Comparison of ENCODE assay signal across 25 cellular contexts in the genomic region with DNA sequence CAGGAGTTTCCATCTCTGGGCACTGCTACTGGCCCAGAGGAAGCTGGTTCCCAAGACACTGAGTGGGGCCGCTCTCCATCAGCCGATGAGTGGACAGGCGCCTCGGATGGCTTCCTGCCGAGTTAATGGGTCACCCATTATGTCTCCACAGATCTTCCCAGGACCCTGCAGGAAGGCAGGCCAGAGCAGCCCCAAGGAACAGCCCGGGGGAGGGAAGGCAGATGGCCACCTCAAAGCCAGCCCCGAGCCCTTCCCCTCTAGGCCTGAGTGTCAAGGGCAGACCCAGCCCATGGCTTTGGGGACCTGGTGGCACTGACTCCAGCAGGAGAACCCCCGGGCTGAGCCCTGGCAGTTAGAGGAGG. TPM values are rescaled to one million over a fixed set of nuclear protein-coding genes. Genes with fewer than 3 reads are reported as not detected.
DNase-seq lines count a peak whose midpoint lies in the region; ATAC-seq, FAIRE-seq and TF ChIP-seq lines count a peak whose summit lies in the region.
"Had no signal": no experiment of that assay in that cellular context is flagged by ENCODE, and none has a peak within 500 bp of the region (broad histone marks: within the 10 kb centered on the region; RNA-seq: fewer than 3 reads in every experiment).

No MANE protein-coding gene starts in this region.

- H2AFZ ChIP-seq in HepG2 (ENCODE audit: low read length) (no peak overlapping the region), smooth muscle cell (ENCODE audit: low read depth) (no peak overlapping the region)

- POLR2A ChIA-PET in HepG2 (lab: Yijun Ruan, JAX) = no interaction called here

- peak overlapping the region; percentile 16; the same call in 1 of the 2 replicates for H3K4me2 ChIP-seq in HepG2 (ENCODE audit: low read depth, low read length)
- H3K4me2 ChIP-seq in smooth muscle cell = peak overlapping the region; percentile 28

- intact Hi-C loops in HepG2 (cut with micrococcal nuclease; ENCODE audit: unreplicated experiment) (no loop called here), right lobe of liver (cut with DNase I) (no loop called here), natural killer cell (cut with micrococcal nuclease) (no loop called here)

- WGBS in HepG2 (ENCODE audit: low lambda C conversion rate) = 16% methylated on average over 3 of the region's 8 CpGs
- WGBS in right lobe of liver (ENCODE audit: insufficient coverage, low coverage, low lambda C conversion rate, missing lambda C conversion rate) = 89% methylated on average over 6 of the region's 8 CpGs
- 80% methylated on average over 8 of the region's 8 CpGs for WGBS in smooth muscle cell (ENCODE audit: low lambda C conversion rate)

- ATAC-seq in HepG2 (no peak; the same call in 1 of the 3 replicates), right lobe of liver (no peak), GM18868 (IDR thresholded peaks at IDR 0.05; ENCODE audit: unreplicated experiment) (no peak), natural killer cell (no peak)
- ATAC-seq: CD8-positive, alpha-beta T cell; natural killer cell treated with Interleukin-12 subunit alpha and Interleukin-12 subunit beta and Interleukin-15 and Interleukin-18, amount 100 ng/mL, for 72 hours had no signal

- no peak for TF ChIP-seq POLR2A in HepG2 (IDR thresholded peaks at IDR 0.05; ENCODE audit: insufficient read depth in 1 of 2, low read depth in 2 of 2, low read length in 2 of 2)
- no peak for TF ChIP-seq POLR2A in right lobe of liver (IDR thresholded peaks at IDR 0.05)

- TF ChIP-seq CTCF in HepG2 (CRISPR knock-in tag; IDR thresholded peaks at IDR 0.05) (no peak), right lobe of liver (IDR thresholded peaks at IDR 0.05) (no peak), smooth muscle cell (IDR thresholded peaks at IDR 0.05; ENCODE audit: borderline replicate concordance, insufficient read depth, poor library complexity, severe bottlenecking) (no peak), natural killer cell (IDR thresholded peaks at IDR 0.05) (no peak)

- no peaks in the 10 kb centered on the region for H4K20me1 ChIP-seq in HepG2 (ENCODE audit: insufficient read depth, low read length)
- peaks cover 12% of the 10 kb centered on the region for H4K20me1 ChIP-seq in smooth muscle cell (ENCODE audit: low read depth)

- no peak overlapping the region for H3K27ac ChIP-seq in HepG2 (ENCODE audit: extremely low read length, insufficient read depth, low read length)
- no peak overlapping the region for H3K27ac ChIP-seq in right lobe of liver
- H3K27ac ChIP-seq in smooth muscle cell (ENCODE audit: low read depth) = peak overlapping the region; percentile 93
- H3K27ac ChIP-seq: tibial artery had no signal

- no peak for FAIRE-seq in HepG2 (lab: Jason Lieb, UNC)
- FAIRE-seq: bronchial epithelial cell, frontal cortex, kidney had no signal

- TF ChIP-seq RAD21 in HepG2 (CRISPR knock-in tag; IDR thresholded peaks at IDR 0.05) = no peak

- DNase-seq in HepG2 (ENCODE audit: low spot score) (no peak), right lobe of liver (no peak), RPMI7951 (ENCODE audit: low read depth) (peak; percentile 77), kidney glomerular epithelial cell (lab: John Stamatoyannopoulos, UW) (peak; percentile 90), smooth muscle cell (lab: John Stamatoyannopoulos, UW; ENCODE audit: unreplicated experiment) (no peak), natural killer cell (no peak)
- no peak for DNase-seq in T-helper 2 cell treated with Interferon-gamma antibody and Interleukin-4, amounts not matched to agents 5 μg/mL and 100 μg/mL, for 36 hours (ENCODE audit: low spot score)
- DNase-seq: activated CD4-positive, alpha-beta T cell treated with anti-CD3 and anti-CD28 coated beads for 1 hour; CD8-positive, alpha-beta T cell; DND-41; GOT3; kidney; NCI-H524 treated with DMSO at 0.1 percent for 48 hours; stimulated activated CD4-positive, alpha-beta T cell treated with anti-CD3 and anti-CD28 coated beads, Interleukin-4, amount 100 ng/mL, for 1 hour; tibial artery had no signal

- no peak overlapping the region for H3K4me3 Mint-ChIP-seq in natural killer cell
- H3K4me3 Mint-ChIP-seq in T-helper 2 cell treated with Interferon-gamma antibody and Interleukin-4, amounts not matched to agents 5 μg/mL and 100 μg/mL, for 36 hours = no peak overlapping the region
- H3K4me3 Mint-ChIP-seq: activated T-helper 1 cell treated with anti-CD3 and anti-CD28 coated beads, Interleukin-12 subunit alpha, Interleukin-12 subunit beta, Interleukin-2, Interleukin-4 antibody, amounts not matched to agents 30 ng/mL and 10 ng/mL and 1 ng/mL, durations not matched to agents 14 hours and 24 hours and 36 hours; CD8-positive, alpha-beta T cell; dendritic cell treated with granulocyte-macrophage colony-stimulating factor and Interleukin-4, amounts not matched to agents 40 ng/mL and 50 ng/mL, for 4 days; natural killer cell treated with Interleukin-12 subunit alpha and Interleukin-12 subunit beta and Interleukin-15 and Interleukin-18, amount 100 ng/mL, for 72 hours; stimulated activated naive CD8-positive, alpha-beta T cell treated with anti-CD3 and anti-CD28 coated beads, Interleukin-15, Interleukin-2, amounts not matched to agents 100 ng/mL and 50 ng/mL, for 24 hours had no signal

- H3K79me2 ChIP-seq in HepG2 (ENCODE audit: insufficient read depth, low read length) (no peaks in the 10 kb centered on the region), smooth muscle cell (ENCODE audit: low read depth) (peaks cover 12% of the 10 kb centered on the region)

- H3K9me3 Mint-ChIP-seq in natural killer cell = no peaks in the 10 kb centered on the region
- no peaks in the 10 kb centered on the region for H3K9me3 Mint-ChIP-seq in T-helper 2 cell treated with Interferon-gamma antibody and Interleukin-4, amounts not matched to agents 5 μg/mL and 100 μg/mL, for 36 hours
- H3K9me3 Mint-ChIP-seq: activated T-helper 1 cell treated with anti-CD3 and anti-CD28 coated beads, Interleukin-12 subunit alpha, Interleukin-12 subunit beta, Interleukin-2, Interleukin-4 antibody, amounts not matched to agents 30 ng/mL and 10 ng/mL and 1 ng/mL, durations not matched to agents 14 hours and 24 hours and 36 hours; CD8-positive, alpha-beta T cell; dendritic cell treated with granulocyte-macrophage colony-stimulating factor and Interleukin-4, amounts not matched to agents 40 ng/mL and 50 ng/mL, for 4 days; natural killer cell treated with Interleukin-12 subunit alpha and Interleukin-12 subunit beta and Interleukin-15 and Interleukin-18, amount 100 ng/mL, for 72 hours; stimulated activated naive CD8-positive, alpha-beta T cell treated with anti-CD3 and anti-CD28 coated beads, Interleukin-15, Interleukin-2, amounts not matched to agents 100 ng/mL and 50 ng/mL, for 24 hours had no signal

- H3K4me1 Mint-ChIP-seq in natural killer cell = peaks cover 20 to 43% of the 10 kb centered on the region in 2 donors
- peaks cover 17% of the 10 kb centered on the region for H3K4me1 Mint-ChIP-seq in T-helper 2 cell treated with Interferon-gamma antibody and Interleukin-4, amounts not matched to agents 5 μg/mL and 100 μg/mL, for 36 hours (ENCODE audit: low read depth)

- in situ Hi-C loops in HepG2 (cut with HindIII; ENCODE audit: extremely low pct_ligation_motif_present, low pct_unique_long_range_greater_than_20kb) = no loop called here

- no TSS peak for BruUV-seq in HepG2 (replicated peaks; lab: Mats Ljungman, UMichigan)

- H3K27me3 ChIP-seq in HepG2 (ENCODE audit: control insufficient read depth in 1 of 2, insufficient read depth in 2 of 2, low read length in 2 of 2) (peaks cover 6 to 75% of the 10 kb centered on the region in 2 experiments), right lobe of liver (peaks cover 0 to 5% of the 10 kb centered on the region in 2 donors), smooth muscle cell (ENCODE audit: low read depth) (no peaks in the 10 kb centered on the region)

- H3K36me3 ChIP-seq in HepG2 (replicated peaks in 1 of 2; ENCODE audit: control insufficient read depth in 1 of 2, insufficient read depth in 2 of 2, low read length in 2 of 2) (no peaks in the 10 kb centered on the region), right lobe of liver (no peaks in the 10 kb centered on the region), smooth muscle cell (ENCODE audit: low read depth) (no peaks in the 10 kb centered on the region)
- H3K36me3 ChIP-seq: tibial artery had no signal

- no peaks in the 10 kb centered on the region for H3K36me3 Mint-ChIP-seq in natural killer cell
- H3K36me3 Mint-ChIP-seq in T-helper 2 cell treated with Interferon-gamma antibody and Interleukin-4, amounts not matched to agents 5 μg/mL and 100 μg/mL, for 36 hours (ENCODE audit: low read depth) = peaks cover 5% of the 10 kb centered on the region
- H3K36me3 Mint-ChIP-seq: natural killer cell treated with Interleukin-12 subunit alpha and Interleukin-12 subunit beta and Interleukin-15 and Interleukin-18, amount 100 ng/mL, for 72 hours had no signal

- no peak for TF ChIP-seq EP300 in HepG2 (IDR thresholded peaks at IDR 0.05; ENCODE audit: low read depth in 2 of 2, low read length in 2 of 2)
- TF ChIP-seq EP300 in HepG2 (CRISPR knock-in tag; IDR thresholded peaks at IDR 0.05; ENCODE audit: borderline replicate concordance) = no peak

- H3K9me3 ChIP-seq in HepG2 (ENCODE audit: low read length) (no peaks in the 10 kb centered on the region), right lobe of liver (no peaks in the 10 kb centered on the region), smooth muscle cell (replicated peaks; ENCODE audit: low read depth) (no peaks in the 10 kb centered on the region)
- H3K9me3 ChIP-seq: tibial artery had no signal

- no peaks in the 10 kb centered on the region for H3K27me3 Mint-ChIP-seq in natural killer cell (ENCODE audit: low read depth in 2 of 2)
- peaks cover 19% of the 10 kb centered on the region for H3K27me3 Mint-ChIP-seq in T-helper 2 cell treated with Interferon-gamma antibody and Interleukin-4, amounts not matched to agents 5 μg/mL and 100 μg/mL, for 36 hours (ENCODE audit: low read depth)
- H3K27me3 Mint-ChIP-seq: natural killer cell treated with Interleukin-12 subunit alpha and Interleukin-12 subunit beta and Interleukin-15 and Interleukin-18, amount 100 ng/mL, for 72 hours; stimulated activated naive CD8-positive, alpha-beta T cell treated with anti-CD3 and anti-CD28 coated beads, Interleukin-15, Interleukin-2, amounts not matched to agents 100 ng/mL and 50 ng/mL, for 24 hours had no signal

- H3K9ac ChIP-seq in HepG2 (ENCODE audit: insufficient read depth, low read depth, low read length) = no peak overlapping the region
- H3K9ac ChIP-seq in smooth muscle cell (ENCODE audit: low read depth) = peak overlapping the region; percentile 62

- H3K4me1 ChIP-seq in HepG2 (ENCODE audit: insufficient read depth, low read length) = peaks cover 67% of the 10 kb centered on the region
- H3K4me1 ChIP-seq in right lobe of liver = peaks cover 0 to 8% (median 0%) of the 10 kb centered on the region in 4 donors
- H3K4me1 ChIP-seq in smooth muscle cell (ENCODE audit: low read depth) = peaks cover 32% of the 10 kb centered on the region

- H3K27ac Mint-ChIP-seq in natural killer cell = no peak overlapping the region
- no peak overlapping the region for H3K27ac Mint-ChIP-seq in T-helper 2 cell treated with Interferon-gamma antibody and Interleukin-4, amounts not matched to agents 5 μg/mL and 100 μg/mL, for 36 hours
- H3K27ac Mint-ChIP-seq: activated T-helper 1 cell treated with anti-CD3 and anti-CD28 coated beads, Interleukin-12 subunit alpha, Interleukin-12 subunit beta, Interleukin-2, Interleukin-4 antibody, amounts not matched to agents 30 ng/mL and 10 ng/mL and 1 ng/mL, durations not matched to agents 14 hours and 24 hours and 36 hours; CD8-positive, alpha-beta T cell; dendritic cell treated with granulocyte-macrophage colony-stimulating factor and Interleukin-4, amounts not matched to agents 40 ng/mL and 50 ng/mL, for 4 days; natural killer cell treated with Interleukin-12 subunit alpha and Interleukin-12 subunit beta and Interleukin-15 and Interleukin-18, amount 100 ng/mL, for 72 hours; stimulated activated naive CD8-positive, alpha-beta T cell treated with anti-CD3 and anti-CD28 coated beads, Interleukin-15, Interleukin-2, amounts not matched to agents 100 ng/mL and 50 ng/mL, for 24 hours had no signal

- peaks cover 23% of the 10 kb centered on the region for H3F3A ChIP-seq in smooth muscle cell (ENCODE audit: low read depth)

- no peak overlapping the region; a peak in 1 of 6 replicates for H3K4me3 ChIP-seq in HepG2 (replicated peaks in 1 of 3; ENCODE audit: insufficient read depth in 1 of 3, low read depth in 2 of 3, low read length in 3 of 3)
- H3K4me3 ChIP-seq in right lobe of liver = no peak overlapping the region
- H3K4me3 ChIP-seq in smooth muscle cell = no peak overlapping the region
- H3K4me3 ChIP-seq: tibial artery had no signal

- CTCF ChIA-PET in HepG2 (lab: Yijun Ruan, JAX; ENCODE audit: low intra/inter-chr PET ratio, low total read pairs) = no interaction called here

RNA-seq across cellular contexts. Expression of a gene that starts 3.4 kb away (rescaled TPM):
- total RNA-seq in HepG2 (2016; rRNA removed; fragmentation: Illumina TruSeq; extraction: Trizol) = 0.44 TPM in 1 of 2 replicates, not detected in the other
- not detected in 2 replicates for total RNA-seq in HepG2 (2016; cell fraction: cytosol; rRNA removed; fragmentation: Illumina TruSeq; extraction: Trizol; ENCODE audit: low read depth)
- total RNA-seq in HepG2 (2016; cell fraction: insoluble cytoplasmic fraction; rRNA removed; fragmentation: Illumina TruSeq; extraction: Trizol) = 0.18 and 0.80 TPM in 2 replicates
- 0.22 and 0.24 TPM in 2 replicates for total RNA-seq in HepG2 (2016; cell fraction: membrane; rRNA removed; fragmentation: Illumina TruSeq; extraction: Trizol)
- total RNA-seq in HepG2 (2016; cell fraction: nucleus; rRNA removed; fragmentation: Illumina TruSeq; extraction: Trizol) = 0.19 and 0.81 TPM in 2 replicates
- 1.5 and 1.6 TPM in 2 replicates for polyA plus RNA-seq in HepG2 (2011; rRNA removed)
- polyA plus RNA-seq in HepG2 (2011; cell fraction: cytosol; rRNA removed) = 1.1 and 2.1 TPM in 2 replicates
- polyA plus RNA-seq in HepG2 (2011; cell fraction: nucleus; rRNA removed) = 3.6 and 4.6 TPM in 2 replicates
- 0.72 and 1.2 TPM in 2 replicates for polyA plus RNA-seq in HepG2 (2012)
- polyA plus RNA-seq in HepG2 (2016; cell fraction: cytosol; fragmentation: Illumina TruSeq; extraction: Trizol; ENCODE audit: low read depth) = 0.07 and 0.11 TPM in 2 replicates
- 0.16 TPM in 1 of 2 replicates, not detected in the other for polyA plus RNA-seq in HepG2 (2016; cell fraction: insoluble cytoplasmic fraction; fragmentation: Illumina TruSeq; extraction: Trizol; ENCODE audit: low read depth)
- 0.12 and 0.18 TPM in 2 replicates for polyA plus RNA-seq in HepG2 (2016; cell fraction: membrane; fragmentation: Illumina TruSeq; extraction: Trizol; ENCODE audit: low read depth)
- 0.70 and 1.00 TPM in 2 replicates for polyA plus RNA-seq in HepG2 (2016; cell fraction: nucleus; fragmentation: Illumina TruSeq; extraction: Trizol; ENCODE audit: insufficient read depth, low read depth)
- 3.4 and 11.1 TPM in 2 replicates for polyA minus RNA-seq in HepG2 (2011; rRNA and poly(A)+ RNA removed; ENCODE audit: low replicate concordance)
- polyA minus RNA-seq in HepG2 (2011; cell fraction: cytosol; rRNA and poly(A)+ RNA removed) = 1.5 TPM in 2 replicates
- 2.4 and 4.6 TPM in 2 replicates for polyA minus RNA-seq in HepG2 (2011; cell fraction: nucleus; rRNA and poly(A)+ RNA removed)
- 1 to 10 TPM; 1.0 to 4.3 (median 1.7) TPM for total RNA-seq in right lobe of liver
- 19.1 and 28.5 TPM in 2 replicates for total RNA-seq in RPMI7951 (2014; rRNA removed; shearing (Covaris generic))
- 9.8 and 19.5 TPM in 2 replicates for total RNA-seq in smooth muscle cell
- polyA plus RNA-seq in smooth muscle cell = 6.0 and 7.9 TPM in 2 replicates
- 100 to 1,000 TPM; 140 to 191 (median 176) TPM for total RNA-seq in natural killer cell

RNA-seq across cellular contexts. Expression of a gene that starts 39.1 kb away (rescaled TPM):
- total RNA-seq in HepG2 (2016; rRNA removed; fragmentation: Illumina TruSeq; extraction: Trizol) (16.7 and 20.3 TPM in 2 replicates), right lobe of liver (10 to 100 TPM; 11.1 to 25.9 (median 14.8) TPM), smooth muscle cell (11.2 and 16.8 TPM in 2 replicates), natural killer cell (10 to 100 TPM; 24.9 to 26.7 (median 25.6) TPM)
- 3.4 and 3.6 TPM in 2 replicates for total RNA-seq in HepG2 (2016; cell fraction: cytosol; rRNA removed; fragmentation: Illumina TruSeq; extraction: Trizol; ENCODE audit: low read depth)
- 13.2 and 21.6 TPM in 2 replicates for total RNA-seq in HepG2 (2016; cell fraction: insoluble cytoplasmic fraction; rRNA removed; fragmentation: Illumina TruSeq; extraction: Trizol)
- 6.7 and 7.9 TPM in 2 replicates for total RNA-seq in HepG2 (2016; cell fraction: membrane; rRNA removed; fragmentation: Illumina TruSeq; extraction: Trizol)
- 18.7 and 21.1 TPM in 2 replicates for total RNA-seq in HepG2 (2016; cell fraction: nucleus; rRNA removed; fragmentation: Illumina TruSeq; extraction: Trizol)
- polyA plus RNA-seq in HepG2 (2011; rRNA removed) (10.2 and 14.6 TPM in 2 replicates), smooth muscle cell (32.4 and 43.6 TPM in 2 replicates)
- 5.0 and 10.7 TPM in 2 replicates for polyA plus RNA-seq in HepG2 (2011; cell fraction: cytosol; rRNA removed)
- 126 and 171 TPM in 2 replicates for polyA plus RNA-seq in HepG2 (2011; cell fraction: nucleus; rRNA removed)
- polyA plus RNA-seq in HepG2 (2012) = 10.2 and 14.9 TPM in 2 replicates
- polyA plus RNA-seq in HepG2 (2016; cell fraction: cytosol; fragmentation: Illumina TruSeq; extraction: Trizol; ENCODE audit: low read depth) = 1.2 and 1.3 TPM in 2 replicates
- 10.1 and 12.8 TPM in 2 replicates for polyA plus RNA-seq in HepG2 (2016; cell fraction: insoluble cytoplasmic fraction; fragmentation: Illumina TruSeq; extraction: Trizol; ENCODE audit: low read depth)
- polyA plus RNA-seq in HepG2 (2016; cell fraction: membrane; fragmentation: Illumina TruSeq; extraction: Trizol; ENCODE audit: low read depth) = 3.8 and 4.4 TPM in 2 replicates
- 43.7 and 48.3 TPM in 2 replicates for polyA plus RNA-seq in HepG2 (2016; cell fraction: nucleus; fragmentation: Illumina TruSeq; extraction: Trizol; ENCODE audit: insufficient read depth, low read depth)
- 16.2 and 23.5 TPM in 2 replicates for polyA minus RNA-seq in HepG2 (2011; rRNA and poly(A)+ RNA removed; ENCODE audit: low replicate concordance)
- 7.9 and 8.9 TPM in 2 replicates for polyA minus RNA-seq in HepG2 (2011; cell fraction: cytosol; rRNA and poly(A)+ RNA removed)
- 10.3 and 10.4 TPM in 2 replicates for polyA minus RNA-seq in HepG2 (2011; cell fraction: nucleus; rRNA and poly(A)+ RNA removed)
- 22.6 and 28.8 TPM in 2 replicates for total RNA-seq in RPMI7951 (2014; rRNA removed; shearing (Covaris generic))

RNA-seq across cellular contexts. Expression of a gene that starts 40.0 kb away (rescaled TPM):
- total RNA-seq in HepG2 (2016; rRNA removed; fragmentation: Illumina TruSeq; extraction: Trizol) = not detected in 2 replicates
- not detected in 2 replicates for total RNA-seq in HepG2 (2016; cell fraction: cytosol; rRNA removed; fragmentation: Illumina TruSeq; extraction: Trizol; ENCODE audit: low read depth)
- total RNA-seq in HepG2 (2016; cell fraction: insoluble cytoplasmic fraction; rRNA removed; fragmentation: Illumina TruSeq; extraction: Trizol) = not detected in 2 replicates
- not detected in 2 replicates for total RNA-seq in HepG2 (2016; cell fraction: membrane; rRNA removed; fragmentation: Illumina TruSeq; extraction: Trizol)
- not detected in 2 replicates for total RNA-seq in HepG2 (2016; cell fraction: nucleus; rRNA removed; fragmentation: Illumina TruSeq; extraction: Trizol)
- polyA plus RNA-seq in HepG2 (2011; rRNA removed) = not detected in 2 replicates
- not detected in 2 replicates for polyA plus RNA-seq in HepG2 (2011; cell fraction: cytosol; rRNA removed)
- not detected in 2 replicates for polyA plus RNA-seq in HepG2 (2011; cell fraction: nucleus; rRNA removed)
- not detected in 2 replicates for polyA plus RNA-seq in HepG2 (2012)
- not detected in 2 replicates for polyA plus RNA-seq in HepG2 (2016; cell fraction: cytosol; fragmentation: Illumina TruSeq; extraction: Trizol; ENCODE audit: low read depth)
- polyA plus RNA-seq in HepG2 (2016; cell fraction: insoluble cytoplasmic fraction; fragmentation: Illumina TruSeq; extraction: Trizol; ENCODE audit: low read depth) = not detected in 2 replicates
- not detected in 2 replicates for polyA plus RNA-seq in HepG2 (2016; cell fraction: membrane; fragmentation: Illumina TruSeq; extraction: Trizol; ENCODE audit: low read depth)
- polyA plus RNA-seq in HepG2 (2016; cell fraction: nucleus; fragmentation: Illumina TruSeq; extraction: Trizol; ENCODE audit: insufficient read depth, low read depth) = not detected in 2 replicates
- polyA minus RNA-seq in HepG2 (2011; rRNA and poly(A)+ RNA removed; ENCODE audit: low replicate concordance) = not detected in 2 replicates
- polyA minus RNA-seq in HepG2 (2011; cell fraction: cytosol; rRNA and poly(A)+ RNA removed) = not detected in 2 replicates
- polyA minus RNA-seq in HepG2 (2011; cell fraction: nucleus; rRNA and poly(A)+ RNA removed) = not detected in 2 replicates
- not detected for total RNA-seq in right lobe of liver
- not detected in 2 replicates for total RNA-seq in RPMI7951 (2014; rRNA removed; shearing (Covaris generic))
- total RNA-seq in smooth muscle cell = not detected in 2 replicates
- polyA plus RNA-seq in smooth muscle cell = not detected in 2 replicates
- not detected for total RNA-seq in natural killer cell
- total RNA-seq: activated T-helper 1 cell treated with anti-CD3 and anti-CD28 coated beads, Interleukin-12 subunit alpha, Interleukin-12 subunit beta, Interleukin-2, Interleukin-4 antibody, amounts not matched to agents 30 ng/mL and 10 ng/mL and 1 ng/mL, durations not matched to agents 14 hours and 24 hours and 36 hours; bronchial epithelial cell; CD8-positive, alpha-beta T cell; frontal cortex; kidney; LHCN-M2; natural killer cell treated with Interleukin-12 subunit alpha and Interleukin-12 subunit beta and Interleukin-15 and Interleukin-18, amount 100 ng/mL, for 72 hours; posterior vena cava had no signal
- polyA plus RNA-seq: AG04450 had no signal

RNA-seq across cellular contexts. Expression of a gene that starts 42.6 kb away (rescaled TPM):
- total RNA-seq in HepG2 (2016; rRNA removed; fragmentation: Illumina TruSeq; extraction: Trizol) (2.5 and 3.0 TPM in 2 replicates), right lobe of liver (1 to 10 TPM; 3.7 to 7.0 (median 4.0) TPM), smooth muscle cell (12.7 and 15.0 TPM in 2 replicates), natural killer cell (10 to 100 TPM in 2 of 3 donors, 1 to 10 TPM in 1; 9.6 to 13.5 (median 11.3) TPM)
- total RNA-seq in HepG2 (2016; cell fraction: cytosol; rRNA removed; fragmentation: Illumina TruSeq; extraction: Trizol; ENCODE audit: low read depth) = 1.8 and 2.7 TPM in 2 replicates
- total RNA-seq in HepG2 (2016; cell fraction: insoluble cytoplasmic fraction; rRNA removed; fragmentation: Illumina TruSeq; extraction: Trizol) = 1.6 and 2.7 TPM in 2 replicates
- 3.0 and 4.1 TPM in 2 replicates for total RNA-seq in HepG2 (2016; cell fraction: membrane; rRNA removed; fragmentation: Illumina TruSeq; extraction: Trizol)
- total RNA-seq in HepG2 (2016; cell fraction: nucleus; rRNA removed; fragmentation: Illumina TruSeq; extraction: Trizol) = 2.9 and 4.3 TPM in 2 replicates
- polyA plus RNA-seq in HepG2 (2011; rRNA removed) (1.5 and 1.7 TPM in 2 replicates), smooth muscle cell (5.8 and 16.3 TPM in 2 replicates)
- 0.54 and 0.68 TPM in 2 replicates for polyA plus RNA-seq in HepG2 (2011; cell fraction: cytosol; rRNA removed)
- polyA plus RNA-seq in HepG2 (2011; cell fraction: nucleus; rRNA removed) = 4.0 and 6.8 TPM in 2 replicates
- 0.59 and 0.83 TPM in 2 replicates for polyA plus RNA-seq in HepG2 (2012)
- polyA plus RNA-seq in HepG2 (2016; cell fraction: cytosol; fragmentation: Illumina TruSeq; extraction: Trizol; ENCODE audit: low read depth) = 2.5 and 2.6 TPM in 2 replicates
- polyA plus RNA-seq in HepG2 (2016; cell fraction: insoluble cytoplasmic fraction; fragmentation: Illumina TruSeq; extraction: Trizol; ENCODE audit: low read depth) = 2.2 and 3.8 TPM in 2 replicates
- polyA plus RNA-seq in HepG2 (2016; cell fraction: membrane; fragmentation: Illumina TruSeq; extraction: Trizol; ENCODE audit: low read depth) = 3.3 and 3.7 TPM in 2 replicates
- polyA plus RNA-seq in HepG2 (2016; cell fraction: nucleus; fragmentation: Illumina TruSeq; extraction: Trizol; ENCODE audit: insufficient read depth, low read depth) = 6.7 and 9.8 TPM in 2 replicates
- polyA minus RNA-seq in HepG2 (2011; rRNA and poly(A)+ RNA removed; ENCODE audit: low replicate concordance) = 0.62 and 22.8 TPM in 2 replicates
- polyA minus RNA-seq in HepG2 (2011; cell fraction: cytosol; rRNA and poly(A)+ RNA removed) = 0.62 and 1.5 TPM in 2 replicates
- polyA minus RNA-seq in HepG2 (2011; cell fraction: nucleus; rRNA and poly(A)+ RNA removed) = 1.5 and 2.2 TPM in 2 replicates
- total RNA-seq in RPMI7951 (2014; rRNA removed; shearing (Covaris generic)) = 10.1 and 14.8 TPM in 2 replicates

Comparison
In these comparisons a context has a peak if more than half of its experiments do, and no peak if none do; other contexts are left out.
1. DNase-seq: peak in RPMI7951 (single experiment) and kidney glomerular epithelial cell (single experiment); none in HepG2 (single experiment), right lobe of liver (0 of 3), smooth muscle cell (single experiment), natural killer cell (single experiment) and T-helper 2 cell treated with Interferon-gamma antibody and Interleukin-4, amounts not matched to agents 5 μg/mL and 100 μg/mL, for 36 hours (single experiment).